Comparison of ENCODE assay signal across 1 cellular context in the genomic region with DNA sequence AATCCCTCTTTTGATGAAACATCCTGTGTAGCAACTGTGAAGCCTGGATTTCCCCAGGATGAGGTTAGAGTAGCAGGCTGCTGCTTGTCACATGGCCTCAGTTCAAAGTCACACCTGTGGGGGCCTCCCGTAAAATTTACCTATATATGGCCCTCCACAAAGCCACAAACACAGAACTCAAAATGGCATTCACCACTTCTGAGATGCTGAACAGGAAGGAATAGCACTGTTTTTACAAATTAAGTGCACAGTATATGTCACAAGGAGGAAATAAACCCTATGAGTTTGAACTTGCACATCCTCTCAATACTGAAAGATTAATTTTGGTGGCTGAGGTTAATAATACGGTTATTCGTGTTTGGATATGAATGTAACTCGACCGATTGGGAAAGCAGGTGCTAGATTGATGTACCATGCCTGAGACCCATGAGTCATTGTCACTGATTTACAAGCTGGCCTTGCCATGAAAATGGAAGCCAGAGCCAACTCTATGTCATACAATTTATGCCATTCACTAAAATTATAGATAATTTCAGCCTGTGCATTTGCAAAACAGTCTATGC.
TF ChIP-seq lines count a peak whose summit lies in the region.

No MANE protein-coding gene starts in this region.

TF ChIP-seq in HepG2, 621 proteins besides CTCF, POLR2A, EP300 and RAD21 (continued from another document):
- TF ChIP-seq, protein P1, sequence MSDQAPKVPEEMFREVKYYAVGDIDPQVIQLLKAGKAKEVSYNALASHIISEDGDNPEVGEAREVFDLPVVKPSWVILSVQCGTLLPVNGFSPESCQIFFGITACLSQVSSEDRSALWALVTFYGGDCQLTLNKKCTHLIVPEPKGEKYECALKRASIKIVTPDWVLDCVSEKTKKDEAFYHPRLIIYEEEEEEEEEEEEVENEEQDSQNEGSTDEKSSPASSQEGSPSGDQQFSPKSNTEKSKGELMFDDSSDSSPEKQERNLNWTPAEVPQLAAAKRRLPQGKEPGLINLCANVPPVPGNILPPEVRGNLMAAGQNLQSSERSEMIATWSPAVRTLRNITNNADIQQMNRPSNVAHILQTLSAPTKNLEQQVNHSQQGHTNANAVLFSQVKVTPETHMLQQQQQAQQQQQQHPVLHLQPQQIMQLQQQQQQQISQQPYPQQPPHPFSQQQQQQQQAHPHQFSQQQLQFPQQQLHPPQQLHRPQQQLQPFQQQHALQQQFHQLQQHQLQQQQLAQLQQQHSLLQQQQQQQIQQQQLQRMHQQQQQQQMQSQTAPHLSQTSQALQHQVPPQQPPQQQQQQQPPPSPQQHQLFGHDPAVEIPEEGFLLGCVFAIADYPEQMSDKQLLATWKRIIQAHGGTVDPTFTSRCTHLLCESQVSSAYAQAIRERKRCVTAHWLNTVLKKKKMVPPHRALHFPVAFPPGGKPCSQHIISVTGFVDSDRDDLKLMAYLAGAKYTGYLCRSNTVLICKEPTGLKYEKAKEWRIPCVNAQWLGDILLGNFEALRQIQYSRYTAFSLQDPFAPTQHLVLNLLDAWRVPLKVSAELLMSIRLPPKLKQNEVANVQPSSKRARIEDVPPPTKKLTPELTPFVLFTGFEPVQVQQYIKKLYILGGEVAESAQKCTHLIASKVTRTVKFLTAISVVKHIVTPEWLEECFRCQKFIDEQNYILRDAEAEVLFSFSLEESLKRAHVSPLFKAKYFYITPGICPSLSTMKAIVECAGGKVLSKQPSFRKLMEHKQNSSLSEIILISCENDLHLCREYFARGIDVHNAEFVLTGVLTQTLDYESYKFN (CRISPR knock-in tag; conservative IDR thresholded peaks at IDR 0.05): peak; percentile 32; the same call in 1 of the 2 replicates
- no peak for TF ChIP-seq XRCC5 (optimal IDR thresholded peaks at IDR 0.05; ENCODE audit: low read length)
- TF ChIP-seq, protein P2, sequence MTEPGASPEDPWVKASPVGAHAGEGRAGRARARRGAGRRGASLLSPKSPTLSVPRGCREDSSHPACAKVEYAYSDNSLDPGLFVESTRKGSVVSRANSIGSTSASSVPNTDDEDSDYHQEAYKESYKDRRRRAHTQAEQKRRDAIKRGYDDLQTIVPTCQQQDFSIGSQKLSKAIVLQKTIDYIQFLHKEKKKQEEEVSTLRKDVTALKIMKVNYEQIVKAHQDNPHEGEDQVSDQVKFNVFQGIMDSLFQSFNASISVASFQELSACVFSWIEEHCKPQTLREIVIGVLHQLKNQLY (CRISPR knock-in tag; IDR thresholded peaks at IDR 0.05): 0 out of 2 replicates have a peak, but pooled peaks have one; percentile 29
- no peak for TF ChIP-seq ZNF17 (CRISPR knock-in tag; IDR thresholded peaks at IDR 0.05)
- TF ChIP-seq, protein P3, sequence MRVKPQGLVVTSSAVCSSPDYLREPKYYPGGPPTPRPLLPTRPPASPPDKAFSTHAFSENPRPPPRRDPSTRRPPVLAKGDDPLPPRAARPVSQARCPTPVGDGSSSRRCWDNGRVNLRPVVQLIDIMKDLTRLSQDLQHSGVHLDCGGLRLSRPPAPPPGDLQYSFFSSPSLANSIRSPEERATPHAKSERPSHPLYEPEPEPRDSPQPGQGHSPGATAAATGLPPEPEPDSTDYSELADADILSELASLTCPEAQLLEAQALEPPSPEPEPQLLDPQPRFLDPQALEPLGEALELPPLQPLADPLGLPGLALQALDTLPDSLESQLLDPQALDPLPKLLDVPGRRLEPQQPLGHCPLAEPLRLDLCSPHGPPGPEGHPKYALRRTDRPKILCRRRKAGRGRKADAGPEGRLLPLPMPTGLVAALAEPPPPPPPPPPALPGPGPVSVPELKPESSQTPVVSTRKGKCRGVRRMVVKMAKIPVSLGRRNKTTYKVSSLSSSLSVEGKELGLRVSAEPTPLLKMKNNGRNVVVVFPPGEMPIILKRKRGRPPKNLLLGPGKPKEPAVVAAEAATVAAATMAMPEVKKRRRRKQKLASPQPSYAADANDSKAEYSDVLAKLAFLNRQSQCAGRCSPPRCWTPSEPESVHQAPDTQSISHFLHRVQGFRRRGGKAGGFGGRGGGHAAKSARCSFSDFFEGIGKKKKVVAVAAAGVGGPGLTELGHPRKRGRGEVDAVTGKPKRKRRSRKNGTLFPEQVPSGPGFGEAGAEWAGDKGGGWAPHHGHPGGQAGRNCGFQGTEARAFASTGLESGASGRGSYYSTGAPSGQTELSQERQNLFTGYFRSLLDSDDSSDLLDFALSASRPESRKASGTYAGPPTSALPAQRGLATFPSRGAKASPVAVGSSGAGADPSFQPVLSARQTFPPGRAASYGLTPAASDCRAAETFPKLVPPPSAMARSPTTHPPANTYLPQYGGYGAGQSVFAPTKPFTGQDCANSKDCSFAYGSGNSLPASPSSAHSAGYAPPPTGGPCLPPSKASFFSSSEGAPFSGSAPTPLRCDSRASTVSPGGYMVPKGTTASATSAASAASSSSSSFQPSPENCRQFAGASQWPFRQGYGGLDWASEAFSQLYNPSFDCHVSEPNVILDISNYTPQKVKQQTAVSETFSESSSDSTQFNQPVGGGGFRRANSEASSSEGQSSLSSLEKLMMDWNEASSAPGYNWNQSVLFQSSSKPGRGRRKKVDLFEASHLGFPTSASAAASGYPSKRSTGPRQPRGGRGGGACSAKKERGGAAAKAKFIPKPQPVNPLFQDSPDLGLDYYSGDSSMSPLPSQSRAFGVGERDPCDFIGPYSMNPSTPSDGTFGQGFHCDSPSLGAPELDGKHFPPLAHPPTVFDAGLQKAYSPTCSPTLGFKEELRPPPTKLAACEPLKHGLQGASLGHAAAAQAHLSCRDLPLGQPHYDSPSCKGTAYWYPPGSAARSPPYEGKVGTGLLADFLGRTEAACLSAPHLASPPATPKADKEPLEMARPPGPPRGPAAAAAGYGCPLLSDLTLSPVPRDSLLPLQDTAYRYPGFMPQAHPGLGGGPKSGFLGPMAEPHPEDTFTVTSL (CRISPR knock-in tag; IDR thresholded peaks at IDR 0.05; ENCODE audit: borderline replicate concordance): no peak
- no peak for TF ChIP-seq NRL (CRISPR knock-in tag; IDR thresholded peaks at IDR 0.05; ENCODE audit: borderline replicate concordance)
- TF ChIP-seq, protein P4, sequence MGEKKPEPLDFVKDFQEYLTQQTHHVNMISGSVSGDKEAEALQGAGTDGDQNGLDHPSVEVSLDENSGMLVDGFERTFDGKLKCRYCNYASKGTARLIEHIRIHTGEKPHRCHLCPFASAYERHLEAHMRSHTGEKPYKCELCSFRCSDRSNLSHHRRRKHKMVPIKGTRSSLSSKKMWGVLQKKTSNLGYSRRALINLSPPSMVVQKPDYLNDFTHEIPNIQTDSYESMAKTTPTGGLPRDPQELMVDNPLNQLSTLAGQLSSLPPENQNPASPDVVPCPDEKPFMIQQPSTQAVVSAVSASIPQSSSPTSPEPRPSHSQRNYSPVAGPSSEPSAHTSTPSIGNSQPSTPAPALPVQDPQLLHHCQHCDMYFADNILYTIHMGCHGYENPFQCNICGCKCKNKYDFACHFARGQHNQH (CRISPR knock-in tag; IDR thresholded peaks at IDR 0.05): no peak
- TF ChIP-seq GATAD2A (CRISPR knock-in tag; IDR thresholded peaks at IDR 0.05): peak; percentile 17; the same call in 1 of the 2 replicates
- 0 out of 2 replicates have a peak, but pooled peaks have one; percentile 11 for TF ChIP-seq IRF2 (CRISPR knock-in tag; IDR thresholded peaks at IDR 0.05)
- 0 out of 2 replicates have a peak, but pooled peaks have one; percentile 29 for TF ChIP-seq ZNF878 (CRISPR knock-in tag; IDR thresholded peaks at IDR 0.05)
- TF ChIP-seq ZNF605 (CRISPR knock-in tag; IDR thresholded peaks at IDR 0.05): peak; percentile 23; the same call in 1 of the 2 replicates
- TF ChIP-seq ETV5 (CRISPR knock-in tag; IDR thresholded peaks at IDR 0.05; ENCODE audit: borderline replicate concordance): peak; percentile 27; the same call in 1 of the 2 replicates
- TF ChIP-seq MED1 (CRISPR knock-in tag; IDR thresholded peaks at IDR 0.05): peak; percentile 78
- peak; percentile 39; the same call in 1 of the 2 replicates for TF ChIP-seq ELF3 (CRISPR knock-in tag; IDR thresholded peaks at IDR 0.05)
- TF ChIP-seq NCOA1 (CRISPR knock-in tag; IDR thresholded peaks at IDR 0.05): no peak
- TF ChIP-seq, protein P5, sequence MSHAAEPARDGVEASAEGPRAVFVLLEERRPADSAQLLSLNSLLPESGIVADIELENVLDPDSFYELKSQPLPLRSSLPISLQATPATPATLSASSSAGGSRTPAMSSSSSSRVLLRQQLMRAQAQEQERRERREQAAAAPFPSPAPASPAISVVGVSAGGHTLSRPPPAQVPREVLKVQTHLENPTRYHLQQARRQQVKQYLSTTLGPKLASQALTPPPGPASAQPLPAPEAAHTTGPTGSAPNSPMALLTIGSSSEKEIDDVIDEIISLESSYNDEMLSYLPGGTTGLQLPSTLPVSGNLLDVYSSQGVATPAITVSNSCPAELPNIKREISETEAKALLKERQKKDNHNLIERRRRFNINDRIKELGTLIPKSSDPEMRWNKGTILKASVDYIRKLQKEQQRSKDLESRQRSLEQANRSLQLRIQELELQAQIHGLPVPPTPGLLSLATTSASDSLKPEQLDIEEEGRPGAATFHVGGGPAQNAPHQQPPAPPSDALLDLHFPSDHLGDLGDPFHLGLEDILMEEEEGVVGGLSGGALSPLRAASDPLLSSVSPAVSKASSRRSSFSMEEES (CRISPR knock-in tag; IDR thresholded peaks at IDR 0.05): peak; percentile 54
- TF ChIP-seq HDAC2 (CRISPR knock-in tag; IDR thresholded peaks at IDR 0.05): 0 out of 2 replicates have a peak, but pooled peaks have one; percentile 11
- TF ChIP-seq KLF16 (CRISPR knock-in tag; IDR thresholded peaks at IDR 0.05): 0 out of 4 replicates have a peak, but pooled peaks of 1 of the 2 experiments have one; percentile 18
- TF ChIP-seq RXRB (CRISPR knock-in tag; IDR thresholded peaks at IDR 0.05; ENCODE audit: borderline replicate concordance): peak; percentile 22; the same call in 1 of the 2 replicates
- TF ChIP-seq ZNF354B (CRISPR knock-in tag; IDR thresholded peaks at IDR 0.05): no peak
- no peak for TF ChIP-seq SOX13 (IDR thresholded peaks at IDR 0.05)
- TF ChIP-seq SOX13 (CRISPR knock-in tag; conservative IDR thresholded peaks at IDR 0.05 in 1 of 2, IDR thresholded peaks at IDR 0.05 in 1 of 2): no peak
- TF ChIP-seq SOX5 (CRISPR knock-in tag; IDR thresholded peaks at IDR 0.05; ENCODE audit: borderline replicate concordance): peak; percentile 35; the same call in 1 of the 2 replicates
- TF ChIP-seq RELA (CRISPR knock-in tag; IDR thresholded peaks at IDR 0.05): peak; percentile 89; the same call in 1 of the 2 replicates
- TF ChIP-seq EZH2 (conservative IDR thresholded peaks at IDR 0.05; ENCODE audit: low read depth, low read length): no peak
- TF ChIP-seq TEAD3 (CRISPR knock-in tag; optimal IDR thresholded peaks at IDR 0.05; ENCODE audit: borderline replicate concordance): peak; percentile 6
- TF ChIP-seq HNF4A (CRISPR knock-in tag; IDR thresholded peaks at IDR 0.05): peak; percentile 39; the same call in 1 of the 2 replicates
- TF ChIP-seq, protein P6, sequence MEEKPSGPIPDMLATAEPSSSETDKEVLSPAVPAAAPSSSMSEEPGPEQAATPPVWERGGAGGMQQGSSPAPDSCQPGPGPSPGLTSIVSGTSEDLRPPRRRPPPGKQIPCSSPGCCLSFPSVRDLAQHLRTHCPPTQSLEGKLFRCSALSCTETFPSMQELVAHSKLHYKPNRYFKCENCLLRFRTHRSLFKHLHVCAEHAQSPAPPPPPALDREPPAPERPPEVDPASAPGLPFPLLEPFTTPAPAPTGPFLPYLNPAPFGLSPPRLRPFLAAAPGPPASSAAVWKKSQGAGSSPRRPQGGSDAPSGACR (CRISPR knock-in tag; IDR thresholded peaks at IDR 0.05): no peak
- no peak for TF ChIP-seq HOXA7 (CRISPR knock-in tag; IDR thresholded peaks at IDR 0.05)
- no peak for TF ChIP-seq PLRG1 (conservative IDR thresholded peaks at IDR 0.05)
- peak; percentile 86 for TF ChIP-seq POGZ (CRISPR knock-in tag; IDR thresholded peaks at IDR 0.05)
- TF ChIP-seq, protein P7, sequence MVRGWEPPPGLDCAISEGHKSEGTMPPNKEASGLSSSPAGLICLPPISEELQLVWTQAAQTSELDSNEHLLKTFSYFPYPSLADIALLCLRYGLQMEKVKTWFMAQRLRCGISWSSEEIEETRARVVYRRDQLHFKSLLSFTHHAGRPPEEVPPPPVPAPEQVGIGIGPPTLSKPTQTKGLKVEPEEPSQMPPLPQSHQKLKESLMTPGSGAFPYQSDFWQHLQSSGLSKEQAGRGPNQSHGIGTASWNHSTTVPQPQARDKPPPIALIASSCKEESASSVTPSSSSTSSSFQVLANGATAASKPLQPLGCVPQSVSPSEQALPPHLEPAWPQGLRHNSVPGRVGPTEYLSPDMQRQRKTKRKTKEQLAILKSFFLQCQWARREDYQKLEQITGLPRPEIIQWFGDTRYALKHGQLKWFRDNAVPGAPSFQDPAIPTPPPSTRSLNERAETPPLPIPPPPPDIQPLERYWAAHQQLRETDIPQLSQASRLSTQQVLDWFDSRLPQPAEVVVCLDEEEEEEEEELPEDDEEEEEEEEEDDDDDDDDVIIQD (CRISPR knock-in tag; IDR thresholded peaks at IDR 0.05; ENCODE audit: low read depth): peak; percentile 91
- TF ChIP-seq, protein P8, sequence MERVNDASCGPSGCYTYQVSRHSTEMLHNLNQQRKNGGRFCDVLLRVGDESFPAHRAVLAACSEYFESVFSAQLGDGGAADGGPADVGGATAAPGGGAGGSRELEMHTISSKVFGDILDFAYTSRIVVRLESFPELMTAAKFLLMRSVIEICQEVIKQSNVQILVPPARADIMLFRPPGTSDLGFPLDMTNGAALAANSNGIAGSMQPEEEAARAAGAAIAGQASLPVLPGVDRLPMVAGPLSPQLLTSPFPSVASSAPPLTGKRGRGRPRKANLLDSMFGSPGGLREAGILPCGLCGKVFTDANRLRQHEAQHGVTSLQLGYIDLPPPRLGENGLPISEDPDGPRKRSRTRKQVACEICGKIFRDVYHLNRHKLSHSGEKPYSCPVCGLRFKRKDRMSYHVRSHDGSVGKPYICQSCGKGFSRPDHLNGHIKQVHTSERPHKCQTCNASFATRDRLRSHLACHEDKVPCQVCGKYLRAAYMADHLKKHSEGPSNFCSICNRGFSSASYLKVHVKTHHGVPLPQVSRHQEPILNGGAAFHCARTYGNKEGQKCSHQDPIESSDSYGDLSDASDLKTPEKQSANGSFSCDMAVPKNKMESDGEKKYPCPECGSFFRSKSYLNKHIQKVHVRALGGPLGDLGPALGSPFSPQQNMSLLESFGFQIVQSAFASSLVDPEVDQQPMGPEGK (CRISPR knock-in tag; IDR thresholded peaks at IDR 0.05): 0 out of 2 replicates have a peak, but pooled peaks have one; percentile 35
- TF ChIP-seq SAP130 (CRISPR knock-in tag; IDR thresholded peaks at IDR 0.05; ENCODE audit: low read depth): 0 out of 2 replicates have a peak, but pooled peaks have one; percentile 23
- TF ChIP-seq, protein P9, sequence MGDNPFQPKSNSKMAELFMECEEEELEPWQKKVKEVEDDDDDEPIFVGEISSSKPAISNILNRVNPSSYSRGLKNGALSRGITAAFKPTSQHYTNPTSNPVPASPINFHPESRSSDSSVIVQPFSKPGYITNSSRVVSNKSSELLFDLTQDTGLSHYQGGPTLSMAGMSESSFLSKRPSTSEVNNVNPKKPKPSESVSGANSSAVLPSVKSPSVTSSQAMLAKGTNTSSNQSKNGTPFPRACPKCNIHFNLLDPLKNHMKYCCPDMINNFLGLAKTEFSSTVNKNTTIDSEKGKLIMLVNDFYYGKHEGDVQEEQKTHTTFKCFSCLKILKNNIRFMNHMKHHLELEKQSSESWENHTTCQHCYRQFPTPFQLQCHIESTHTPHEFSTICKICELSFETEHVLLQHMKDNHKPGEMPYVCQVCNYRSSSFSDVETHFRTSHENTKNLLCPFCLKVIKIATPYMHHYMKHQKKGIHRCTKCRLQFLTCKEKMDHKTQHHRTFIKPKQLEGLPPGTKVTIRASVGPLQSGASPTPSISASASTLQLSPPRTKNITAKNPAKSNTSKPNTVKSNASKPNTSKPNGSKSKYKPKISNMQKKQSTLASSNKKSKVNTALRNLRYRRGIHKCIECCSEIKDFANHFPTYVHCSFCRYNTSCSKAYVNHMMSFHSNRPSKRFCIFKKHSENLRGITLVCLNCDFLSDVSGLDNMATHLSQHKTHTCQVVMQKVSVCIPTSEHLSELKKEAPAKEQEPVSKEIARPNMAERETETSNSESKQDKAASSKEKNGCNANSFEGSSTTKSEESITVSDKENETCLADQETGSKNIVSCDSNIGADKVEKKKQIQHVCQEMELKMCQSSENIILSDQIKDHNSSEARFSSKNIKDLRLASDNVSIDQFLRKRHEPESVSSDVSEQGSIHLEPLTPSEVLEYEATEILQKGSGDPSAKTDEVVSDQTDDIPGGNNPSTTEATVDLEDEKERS (CRISPR knock-in tag; IDR thresholded peaks at IDR 0.05): no peak
